2 cellular contexts compared by ENCODE assay signal in the genomic region with DNA sequence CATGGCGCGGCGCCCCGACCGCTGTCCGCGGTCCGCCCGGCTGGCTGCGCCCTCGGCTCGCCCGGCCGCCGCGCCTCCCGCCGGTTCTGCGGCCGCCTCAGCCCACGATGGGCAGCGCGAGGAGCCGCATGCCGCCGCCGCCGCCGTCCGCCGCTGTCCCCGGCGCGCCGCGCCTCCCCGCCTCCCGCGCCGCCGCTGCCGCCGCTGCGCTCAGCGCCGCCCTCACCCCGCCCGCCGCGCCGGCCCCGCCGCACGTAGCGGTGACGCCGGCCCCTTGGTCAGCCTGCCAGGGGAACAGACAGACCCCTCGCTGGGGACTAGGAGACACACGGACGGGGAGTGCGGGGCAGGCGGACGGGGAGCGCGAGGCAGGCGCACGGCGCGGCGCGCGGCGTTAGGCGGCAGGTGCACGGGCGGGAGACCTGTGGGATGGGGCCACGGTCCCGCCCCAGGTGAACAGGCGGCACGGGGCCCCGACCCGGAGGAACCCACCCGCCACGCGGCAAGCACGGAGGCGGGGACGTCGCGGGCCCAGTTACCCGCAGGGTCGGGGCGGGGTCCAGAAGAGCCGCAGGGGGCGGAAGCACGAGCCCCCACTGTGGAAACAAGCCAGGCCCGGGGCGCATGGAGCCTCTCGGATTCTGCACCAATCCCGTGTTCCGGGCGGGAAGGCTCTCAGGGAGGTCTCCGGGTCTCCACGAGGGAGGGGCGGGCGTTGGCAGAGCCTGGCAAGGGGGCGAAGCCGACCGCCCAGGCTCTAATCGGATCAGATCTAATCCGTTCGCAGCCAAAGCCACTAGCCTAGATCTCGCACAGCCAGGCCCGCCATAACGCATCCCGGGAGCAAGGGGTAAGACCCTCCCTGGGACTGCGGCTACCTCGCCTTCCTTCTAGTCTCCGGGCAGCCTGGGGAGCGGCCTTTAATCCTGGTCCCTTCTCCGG.
TF ChIP-seq lines count a peak whose summit lies in the region.

Gene CSPG5, minus strand, starts transcription at position 175 of the 942 bp plus-strand sequence. Its CDS starts 172 bp downstream, at position 3.

TF ChIP-seq in GM23338, 12 proteins besides CTCF, POLR2A, EP300 and RAD21 (continued from another document):
- TF ChIP-seq, protein P1, sequence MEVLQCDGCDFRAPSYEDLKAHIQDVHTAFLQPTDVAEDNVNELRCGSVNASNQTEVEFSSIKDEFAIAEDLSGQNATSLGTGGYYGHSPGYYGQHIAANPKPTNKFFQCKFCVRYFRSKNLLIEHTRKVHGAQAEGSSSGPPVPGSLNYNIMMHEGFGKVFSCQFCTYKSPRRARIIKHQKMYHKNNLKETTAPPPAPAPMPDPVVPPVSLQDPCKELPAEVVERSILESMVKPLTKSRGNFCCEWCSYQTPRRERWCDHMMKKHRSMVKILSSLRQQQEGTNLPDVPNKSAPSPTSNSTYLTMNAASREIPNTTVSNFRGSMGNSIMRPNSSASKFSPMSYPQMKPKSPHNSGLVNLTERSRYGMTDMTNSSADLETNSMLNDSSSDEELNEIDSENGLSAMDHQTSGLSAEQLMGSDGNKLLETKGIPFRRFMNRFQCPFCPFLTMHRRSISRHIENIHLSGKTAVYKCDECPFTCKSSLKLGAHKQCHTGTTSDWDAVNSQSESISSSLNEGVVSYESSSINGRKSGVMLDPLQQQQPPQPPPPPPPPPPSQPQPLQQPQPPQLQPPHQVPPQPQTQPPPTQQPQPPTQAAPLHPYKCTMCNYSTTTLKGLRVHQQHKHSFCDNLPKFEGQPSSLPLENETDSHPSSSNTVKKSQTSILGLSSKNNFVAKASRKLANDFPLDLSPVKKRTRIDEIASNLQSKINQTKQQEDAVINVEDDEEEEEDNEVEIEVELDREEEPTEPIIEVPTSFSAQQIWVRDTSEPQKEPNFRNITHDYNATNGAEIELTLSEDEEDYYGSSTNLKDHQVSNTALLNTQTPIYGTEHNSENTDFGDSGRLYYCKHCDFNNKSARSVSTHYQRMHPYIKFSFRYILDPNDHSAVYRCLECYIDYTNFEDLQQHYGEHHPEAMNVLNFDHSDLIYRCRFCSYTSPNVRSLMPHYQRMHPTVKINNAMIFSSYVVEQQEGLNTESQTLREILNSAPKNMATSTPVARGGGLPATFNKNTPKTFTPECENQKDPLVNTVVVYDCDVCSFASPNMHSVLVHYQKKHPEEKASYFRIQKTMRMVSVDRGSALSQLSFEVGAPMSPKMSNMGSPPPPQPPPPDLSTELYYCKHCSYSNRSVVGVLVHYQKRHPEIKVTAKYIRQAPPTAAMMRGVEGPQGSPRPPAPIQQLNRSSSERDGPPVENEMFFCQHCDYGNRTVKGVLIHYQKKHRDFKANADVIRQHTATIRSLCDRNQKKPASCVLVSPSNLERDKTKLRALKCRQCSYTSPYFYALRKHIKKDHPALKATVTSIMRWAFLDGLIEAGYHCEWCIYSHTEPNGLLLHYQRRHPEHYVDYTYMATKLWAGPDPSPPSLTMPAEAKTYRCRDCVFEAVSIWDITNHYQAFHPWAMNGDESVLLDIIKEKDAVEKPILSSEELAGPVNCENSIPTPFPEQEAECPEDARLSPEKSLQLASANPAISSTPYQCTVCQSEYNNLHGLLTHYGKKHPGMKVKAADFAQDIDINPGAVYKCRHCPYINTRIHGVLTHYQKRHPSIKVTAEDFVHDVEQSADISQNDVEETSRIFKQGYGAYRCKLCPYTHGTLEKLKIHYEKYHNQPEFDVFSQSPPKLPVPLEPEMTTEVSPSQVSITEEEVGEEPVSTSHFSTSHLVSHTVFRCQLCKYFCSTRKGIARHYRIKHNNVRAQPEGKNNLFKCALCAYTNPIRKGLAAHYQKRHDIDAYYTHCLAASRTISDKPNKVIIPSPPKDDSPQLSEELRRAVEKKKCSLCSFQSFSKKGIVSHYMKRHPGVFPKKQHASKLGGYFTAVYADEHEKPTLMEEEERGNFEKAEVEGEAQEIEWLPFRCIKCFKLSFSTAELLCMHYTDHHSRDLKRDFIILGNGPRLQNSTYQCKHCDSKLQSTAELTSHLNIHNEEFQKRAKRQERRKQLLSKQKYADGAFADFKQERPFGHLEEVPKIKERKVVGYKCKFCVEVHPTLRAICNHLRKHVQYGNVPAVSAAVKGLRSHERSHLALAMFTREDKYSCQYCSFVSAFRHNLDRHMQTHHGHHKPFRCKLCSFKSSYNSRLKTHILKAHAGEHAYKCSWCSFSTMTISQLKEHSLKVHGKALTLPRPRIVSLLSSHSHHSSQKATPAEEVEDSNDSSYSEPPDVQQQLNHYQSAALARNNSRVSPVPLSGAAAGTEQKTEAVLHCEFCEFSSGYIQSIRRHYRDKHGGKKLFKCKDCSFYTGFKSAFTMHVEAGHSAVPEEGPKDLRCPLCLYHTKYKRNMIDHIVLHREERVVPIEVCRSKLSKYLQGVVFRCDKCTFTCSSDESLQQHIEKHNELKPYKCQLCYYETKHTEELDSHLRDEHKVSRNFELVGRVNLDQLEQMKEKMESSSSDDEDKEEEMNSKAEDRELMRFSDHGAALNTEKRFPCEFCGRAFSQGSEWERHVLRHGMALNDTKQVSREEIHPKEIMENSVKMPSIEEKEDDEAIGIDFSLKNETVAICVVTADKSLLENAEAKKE (CRISPR knock-in tag; IDR thresholded peaks at IDR 0.05) = no peak
- TF ChIP-seq ZNF331 (CRISPR knock-in tag; IDR thresholded peaks at IDR 0.05; ENCODE audit: low read depth) = no peak
- no peak for TF ChIP-seq NANOG (IDR thresholded peaks at IDR 0.05; ENCODE audit: borderline replicate concordance)
- no peak for TF ChIP-seq ZNF114 (CRISPR knock-in tag; IDR thresholded peaks at IDR 0.05)

TF ChIP-seq in WTC11, 78 proteins besides CTCF, POLR2A, EP300 and RAD21 (continued from another document):
- TF ChIP-seq, protein P2, sequence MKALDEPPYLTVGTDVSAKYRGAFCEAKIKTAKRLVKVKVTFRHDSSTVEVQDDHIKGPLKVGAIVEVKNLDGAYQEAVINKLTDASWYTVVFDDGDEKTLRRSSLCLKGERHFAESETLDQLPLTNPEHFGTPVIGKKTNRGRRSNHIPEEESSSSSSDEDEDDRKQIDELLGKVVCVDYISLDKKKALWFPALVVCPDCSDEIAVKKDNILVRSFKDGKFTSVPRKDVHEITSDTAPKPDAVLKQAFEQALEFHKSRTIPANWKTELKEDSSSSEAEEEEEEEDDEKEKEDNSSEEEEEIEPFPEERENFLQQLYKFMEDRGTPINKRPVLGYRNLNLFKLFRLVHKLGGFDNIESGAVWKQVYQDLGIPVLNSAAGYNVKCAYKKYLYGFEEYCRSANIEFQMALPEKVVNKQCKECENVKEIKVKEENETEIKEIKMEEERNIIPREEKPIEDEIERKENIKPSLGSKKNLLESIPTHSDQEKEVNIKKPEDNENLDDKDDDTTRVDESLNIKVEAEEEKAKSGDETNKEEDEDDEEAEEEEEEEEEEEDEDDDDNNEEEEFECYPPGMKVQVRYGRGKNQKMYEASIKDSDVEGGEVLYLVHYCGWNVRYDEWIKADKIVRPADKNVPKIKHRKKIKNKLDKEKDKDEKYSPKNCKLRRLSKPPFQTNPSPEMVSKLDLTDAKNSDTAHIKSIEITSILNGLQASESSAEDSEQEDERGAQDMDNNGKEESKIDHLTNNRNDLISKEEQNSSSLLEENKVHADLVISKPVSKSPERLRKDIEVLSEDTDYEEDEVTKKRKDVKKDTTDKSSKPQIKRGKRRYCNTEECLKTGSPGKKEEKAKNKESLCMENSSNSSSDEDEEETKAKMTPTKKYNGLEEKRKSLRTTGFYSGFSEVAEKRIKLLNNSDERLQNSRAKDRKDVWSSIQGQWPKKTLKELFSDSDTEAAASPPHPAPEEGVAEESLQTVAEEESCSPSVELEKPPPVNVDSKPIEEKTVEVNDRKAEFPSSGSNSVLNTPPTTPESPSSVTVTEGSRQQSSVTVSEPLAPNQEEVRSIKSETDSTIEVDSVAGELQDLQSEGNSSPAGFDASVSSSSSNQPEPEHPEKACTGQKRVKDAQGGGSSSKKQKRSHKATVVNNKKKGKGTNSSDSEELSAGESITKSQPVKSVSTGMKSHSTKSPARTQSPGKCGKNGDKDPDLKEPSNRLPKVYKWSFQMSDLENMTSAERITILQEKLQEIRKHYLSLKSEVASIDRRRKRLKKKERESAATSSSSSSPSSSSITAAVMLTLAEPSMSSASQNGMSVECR (CRISPR knock-in tag; IDR thresholded peaks at IDR 0.05; ENCODE audit: borderline replicate concordance) = peak; percentile 61; the same call in 1 of the 2 replicates
- no peak for TF ChIP-seq ZSCAN18 (CRISPR knock-in tag; IDR thresholded peaks at IDR 0.05)
- TF ChIP-seq FOXK1 (CRISPR knock-in tag; IDR thresholded peaks at IDR 0.05) = peak; percentile 31
- no peak for TF ChIP-seq FOXP4 (CRISPR knock-in tag; IDR thresholded peaks at IDR 0.05)
- no peak for TF ChIP-seq NFYB (CRISPR knock-in tag; conservative IDR thresholded peaks at IDR 0.05; ENCODE audit: low read depth)
- TF ChIP-seq NFATC4 (CRISPR knock-in tag; IDR thresholded peaks at IDR 0.05) = no peak
- TF ChIP-seq ESRRA (CRISPR knock-in tag; IDR thresholded peaks at IDR 0.05; ENCODE audit: borderline replicate concordance) = no peak
- peak; percentile 60 for TF ChIP-seq SP1 (CRISPR knock-in tag; conservative IDR thresholded peaks at IDR 0.05)
- TF ChIP-seq KAT7 (CRISPR knock-in tag; IDR thresholded peaks at IDR 0.05; ENCODE audit: borderline replicate concordance) = no peak
- no peak for TF ChIP-seq HMGA2 (CRISPR knock-in tag; IDR thresholded peaks at IDR 0.05)
- TF ChIP-seq EMX1 (CRISPR knock-in tag; IDR thresholded peaks at IDR 0.05) = no peak
- no peak; the same call in none of the 2 replicates for TF ChIP-seq TEAD1 (CRISPR knock-in tag; IDR thresholded peaks at IDR 0.05)
- no peak for TF ChIP-seq ZNF396 (CRISPR knock-in tag; IDR thresholded peaks at IDR 0.05; ENCODE audit: borderline replicate concordance)
TF ChIP-seq in WTC11: peak in this region for 6.
